ENCODE assay signal across 8 cellular contexts in the genomic region with DNA sequence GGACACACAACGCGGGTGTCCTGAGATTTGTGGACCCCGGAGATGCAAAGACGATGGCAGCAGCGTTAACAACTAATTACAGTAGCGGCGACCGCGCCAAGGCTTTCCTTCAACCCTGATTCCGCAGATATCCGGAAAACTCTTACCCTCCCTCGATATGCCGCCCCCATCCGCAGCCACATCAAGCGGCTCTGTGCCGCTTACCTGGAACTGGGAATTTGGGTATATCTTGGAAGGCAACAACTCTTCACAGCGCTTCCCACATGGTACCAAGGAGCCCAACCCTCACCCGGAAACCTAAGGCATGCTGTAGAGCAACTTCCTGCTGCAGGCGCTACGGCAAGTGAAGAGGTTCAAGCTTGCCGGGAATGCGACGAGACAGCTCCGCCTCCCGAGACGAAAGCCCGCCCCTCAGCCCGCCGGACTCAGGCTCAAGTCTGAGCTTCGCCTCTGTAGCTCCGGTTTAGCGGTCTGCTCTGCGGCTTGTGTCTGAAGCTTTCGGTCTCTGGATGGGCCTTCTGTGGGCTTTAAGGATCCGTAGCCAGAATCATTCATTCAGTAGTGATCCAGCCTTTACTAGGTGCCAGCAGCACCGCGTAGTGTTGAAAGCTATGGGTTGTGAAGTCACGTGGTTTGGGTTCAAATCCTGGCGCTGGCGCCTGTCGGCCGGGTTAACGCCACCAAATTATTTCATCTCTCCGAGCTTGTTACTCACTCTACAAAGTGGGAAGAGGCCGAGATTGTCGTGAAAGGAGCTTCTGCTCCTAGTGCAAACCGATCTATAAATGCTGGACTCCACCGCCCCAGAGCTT. TPM values are rescaled to one million over a fixed set of nuclear protein-coding genes. Genes with fewer than 3 reads are reported as not detected.
DNase-seq lines count a peak whose midpoint lies in the region; ATAC-seq and TF ChIP-seq lines count a peak whose summit lies in the region.

A gene with protein sequence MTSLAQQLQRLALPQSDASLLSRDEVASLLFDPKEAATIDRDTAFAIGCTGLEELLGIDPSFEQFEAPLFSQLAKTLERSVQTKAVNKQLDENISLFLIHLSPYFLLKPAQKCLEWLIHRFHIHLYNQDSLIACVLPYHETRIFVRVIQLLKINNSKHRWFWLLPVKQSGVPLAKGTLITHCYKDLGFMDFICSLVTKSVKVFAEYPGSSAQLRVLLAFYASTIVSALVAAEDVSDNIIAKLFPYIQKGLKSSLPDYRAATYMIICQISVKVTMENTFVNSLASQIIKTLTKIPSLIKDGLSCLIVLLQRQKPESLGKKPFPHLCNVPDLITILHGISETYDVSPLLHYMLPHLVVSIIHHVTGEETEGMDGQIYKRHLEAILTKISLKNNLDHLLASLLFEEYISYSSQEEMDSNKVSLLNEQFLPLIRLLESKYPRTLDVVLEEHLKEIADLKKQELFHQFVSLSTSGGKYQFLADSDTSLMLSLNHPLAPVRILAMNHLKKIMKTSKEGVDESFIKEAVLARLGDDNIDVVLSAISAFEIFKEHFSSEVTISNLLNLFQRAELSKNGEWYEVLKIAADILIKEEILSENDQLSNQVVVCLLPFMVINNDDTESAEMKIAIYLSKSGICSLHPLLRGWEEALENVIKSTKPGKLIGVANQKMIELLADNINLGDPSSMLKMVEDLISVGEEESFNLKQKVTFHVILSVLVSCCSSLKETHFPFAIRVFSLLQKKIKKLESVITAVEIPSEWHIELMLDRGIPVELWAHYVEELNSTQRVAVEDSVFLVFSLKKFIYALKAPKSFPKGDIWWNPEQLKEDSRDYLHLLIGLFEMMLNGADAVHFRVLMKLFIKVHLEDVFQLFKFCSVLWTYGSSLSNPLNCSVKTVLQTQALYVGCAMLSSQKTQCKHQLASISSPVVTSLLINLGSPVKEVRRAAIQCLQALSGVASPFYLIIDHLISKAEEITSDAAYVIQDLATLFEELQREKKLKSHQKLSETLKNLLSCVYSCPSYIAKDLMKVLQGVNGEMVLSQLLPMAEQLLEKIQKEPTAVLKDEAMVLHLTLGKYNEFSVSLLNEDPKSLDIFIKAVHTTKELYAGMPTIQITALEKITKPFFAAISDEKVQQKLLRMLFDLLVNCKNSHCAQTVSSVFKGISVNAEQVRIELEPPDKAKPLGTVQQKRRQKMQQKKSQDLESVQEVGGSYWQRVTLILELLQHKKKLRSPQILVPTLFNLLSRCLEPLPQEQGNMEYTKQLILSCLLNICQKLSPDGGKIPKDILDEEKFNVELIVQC (N-terminal part only) (minus strand): TSS at position 299 of the 812 bp plus-strand sequence. CDS start 421 bp downstream, outside the sequence.

- no TSS peak for BruUV-seq in IMR-90 (replicated peaks; lab: Mats Ljungman, UMichigan)

- dilution Hi-C loops in IMR-90 (cut with HindIII; ENCODE audit: low sequenced_read_pairs, unreplicated experiment), result no loop called here

- H3K9me3 ChIP-seq in IMR-90 (ENCODE audit: control insufficient read depth, insufficient read depth, low read length) (no peaks in the 10 kb centered on the region), mononuclear cell (ENCODE audit: low read depth, low read length) (no peaks in the 10 kb centered on the region)

- H3K23ac ChIP-seq in IMR-90 (ENCODE audit: low read depth, low read length), result peak within 1 kb of the TSS; percentile 73

- no peaks in the 10 kb centered on the region for H3K9me1 ChIP-seq in IMR-90 (ENCODE audit: insufficient read depth, low read length)

- 0% methylated on average over 12 of the region's 48 CpGs; no CpG with 5 or more reads in 1 of the 2 experiments for WGBS in IMR-90 (ENCODE audit: extremely low coverage in 2 of 2, insufficient read length in 1 of 2), 2 experiments

- TF ChIP-seq RAD21 in IMR-90 (IDR thresholded peaks at IDR 0.05; ENCODE audit: low read length), result no peak

- CTCF ChIA-PET in IMR-90 (lab: Yijun Ruan, JAX), result interaction anchor here (0.6 to 1.2 kb wide), 4 partner anchors 17 to 782 kb away, joined by 3 read pairs; no protein-coding TSS in a partner anchor

- H2AK5ac ChIP-seq in IMR-90 (ENCODE audit: low read depth, low read length), result no peak within 1 kb of the TSS; the same call in 1 of the 2 replicates

- intact Hi-C loops in IMR-90 (cut with micrococcal nuclease), result loop anchor here (10.0 kb wide), 1 partner anchor 190 kb away; a partner anchor contains a TSS

- peak within 1 kb of the TSS; percentile 91 for H4K91ac ChIP-seq in IMR-90 (ENCODE audit: insufficient read depth, low read depth, low read length)

- peak within 1 kb of the TSS; percentile 75 for H3K4ac ChIP-seq in IMR-90 (ENCODE audit: low read depth, low read length)

- H2AFZ ChIP-seq in IMR-90 (replicated peaks; ENCODE audit: low read length, poor library complexity), result peak within 1 kb of the TSS; percentile 97

- H4K20me1 ChIP-seq in IMR-90 (ENCODE audit: insufficient read depth, low read length), result no peaks in the 10 kb centered on the region

- H4K8ac ChIP-seq in IMR-90 (ENCODE audit: low read depth in 2 of 2, low read length in 2 of 2), result peak within 1 kb of the TSS; percentile 80 to 97

- no peaks in the 10 kb centered on the region; the same call in 1 of the 2 replicates for H3K36me3 ChIP-seq in IMR-90 (ENCODE audit: control insufficient read depth, insufficient read depth, low read length)

- H3K4me3 ChIP-seq in IMR-90 (ENCODE audit: insufficient read depth, low read depth, low read length) (peak within 1 kb of the TSS; percentile 79), epithelial cell of esophagus (ENCODE audit: low read length) (peak within 1 kb of the TSS; percentile 97), mononuclear cell (ENCODE audit: low read length) (peak within 1 kb of the TSS; percentile 87)

- peak within 1 kb of the TSS; percentile 35; the same call in 1 of the 3 replicates for H2BK15ac ChIP-seq in IMR-90 (ENCODE audit: low read depth, low read length)

- H3K14ac ChIP-seq in IMR-90 (replicated peaks; ENCODE audit: low read depth, low read length), result peak within 1 kb of the TSS; percentile 81

- H3K27me3 ChIP-seq in IMR-90 (ENCODE audit: control insufficient read depth, insufficient read depth, low read length) (no peaks in the 10 kb centered on the region), mononuclear cell (ENCODE audit: insufficient read depth, low read length) (peaks cover 20% of the 10 kb centered on the region)

- peak; percentile 53; the same call in 1 of the 2 replicates for TF ChIP-seq POLR2A in IMR-90 (IDR thresholded peaks at IDR 0.05; ENCODE audit: low read depth, low read length)

- POLR2A ChIA-PET in IMR-90 (lab: Charles Lee; ENCODE audit: unreplicated experiment), result interaction anchor here (0.6 kb wide), 1 partner anchor 248 kb away, joined by 3 read pairs; no protein-coding TSS in a partner anchor

- H3K4me1 ChIP-seq in IMR-90 (ENCODE audit: control insufficient read depth, insufficient read depth, low read length), result no peaks in the 10 kb centered on the region
- peaks cover 15% of the 10 kb centered on the region for H3K4me1 ChIP-seq in mononuclear cell (ENCODE audit: insufficient read depth, low read length)

- in situ Hi-C loops in IMR-90 (cut with MboI; ENCODE audit: low sequenced_read_pairs), result loop anchor here (25.0 kb wide), 2 partner anchors 783 to 958 kb away; no protein-coding TSS in a partner anchor

- peak within 1 kb of the TSS; percentile 73 for H3K18ac ChIP-seq in IMR-90 (ENCODE audit: low read depth, low read length)

- ATAC-seq in GM21528 (IDR thresholded peaks at IDR 0.05; ENCODE audit: low FRiP score, unreplicated experiment), result peak; percentile 98
- ATAC-seq in IMR-90 (ENCODE audit: low read depth), result peak; percentile 99

- H3K79me1 ChIP-seq in IMR-90 (ENCODE audit: low read depth in 1 of 2, low read length in 2 of 2), result peaks cover 0 to 2% of the 10 kb centered on the region in 2 experiments; a peak in 2 of 4 replicates

- TF ChIP-seq CTCF in IMR-90 (conservative IDR thresholded peaks at IDR 0.05; ENCODE audit: low read depth, low read length) (no peak), epithelial cell of esophagus (IDR thresholded peaks at IDR 0.05; ENCODE audit: insufficient read depth, low read depth, low read length, missing control alignments) (peak; percentile 21)

- H2BK5ac ChIP-seq in IMR-90 (ENCODE audit: low read depth, low read length, poor library complexity, severe bottlenecking), result peak within 1 kb of the TSS; percentile 63

- peak within 1 kb of the TSS; percentile 66 for H4K5ac ChIP-seq in IMR-90 (ENCODE audit: low read depth, low read length)

- peak within 1 kb of the TSS; percentile 80 for H3K27ac ChIP-seq in IMR-90 (ENCODE audit: insufficient read depth, low read length)

- 0 out of 2 replicates have a peak within 1 kb of the TSS, but pooled peaks have one; percentile 14 for H2BK20ac ChIP-seq in IMR-90 (ENCODE audit: low read depth, low read length)

- H2AK9ac ChIP-seq in IMR-90 (replicated peaks; ENCODE audit: low read depth, low read length, poor library complexity), result peak within 1 kb of the TSS; percentile 53

- peak within 1 kb of the TSS; percentile 87 for H3K9ac ChIP-seq in IMR-90 (ENCODE audit: low read depth, low read length)

- H2BK120ac ChIP-seq in IMR-90 (ENCODE audit: low read depth, low read length), result peak within 1 kb of the TSS; percentile 38

- peak within 1 kb of the TSS; percentile 84 for H3K4me2 ChIP-seq in IMR-90 (ENCODE audit: low read depth, low read length)

- H3K56ac ChIP-seq in IMR-90 (ENCODE audit: extremely low read depth, insufficient read depth, low read length), result peak within 1 kb of the TSS; percentile 85; the same call in 1 of the 2 replicates

- peak; percentile 98 for DNase-seq in DMS 273 (lab: John Stamatoyannopoulos, UW; ENCODE audit: unreplicated experiment)
- peak; percentile 96 for DNase-seq in IMR-90
- DNase-seq in OCI-M1 (lab: John Stamatoyannopoulos, UW), result peak; percentile 97
- peak; percentile 86 for DNase-seq in activated T-cell treated with anti-CD3 and anti-CD28 coated beads for 24 hours (ENCODE audit: low read depth)
- DNase-seq in epithelial cell of esophagus (ENCODE audit: low read depth), result peak; percentile 98
- DNase-seq in stimulated activated CD8-positive, alpha-beta memory T cell treated with anti-CD3 and anti-CD28 coated beads, Interleukin-4, amount 100 ng/mL, for 1 hour (ENCODE audit: low read depth in 2 of 2, low spot score in 1 of 2), result peak; percentile 44 to 70

TF ChIP-seq in IMR-90, 13 proteins besides CTCF, POLR2A, EP300 and RAD21 (continues in another document):
- no peak for TF ChIP-seq CHD1 (IDR thresholded peaks at IDR 0.05; ENCODE audit: low read depth, low read length)

RNA-seq across cellular contexts. Expression of the gene that starts here (rescaled TPM):
- total RNA-seq in IMR-90 (2012; rRNA removed) (53.8 and 61.1 TPM in 2 replicates), mononuclear cell (44.5 TPM)
- 6.3 and 8.5 TPM in 2 replicates for polyA plus RNA-seq in IMR-90 (2012; rRNA removed)
- 1.4 and 1.7 TPM in 2 replicates for polyA plus RNA-seq in IMR-90 (2012; cell fraction: cytosol; rRNA removed)
- polyA plus RNA-seq in IMR-90 (2012; cell fraction: nucleus; rRNA removed; ENCODE audit: low replicate concordance), result 4.1 and 19.0 TPM in 2 replicates

Comparison
In these comparisons a context has a peak if more than half of its experiments do, and no peak if none do; other contexts are left out.
1. Peak in every context shown above with its lines: DNase-seq, ATAC-seq, H3K4me3 ChIP-seq and H3K27ac ChIP-seq.